Comparison of ENCODE assay signal across 9 cellular contexts in genomic region chr20:17895641-17896246, GRCh38.
DNase-seq lines count a peak whose midpoint lies in the region; ATAC-seq, FAIRE-seq and TF ChIP-seq lines count a peak whose summit lies in the region.
"Had no signal": no experiment of that assay in that cellular context is flagged by ENCODE, and none has a peak within 500 bp of the region (broad histone marks: within the 10 kb centered on the region; RNA-seq: fewer than 3 reads in every experiment).

No MANE protein-coding gene starts in this region.

- ATAC-seq in natural killer cell treated with Interleukin-12 subunit alpha and Interleukin-12 subunit beta and Interleukin-15 and Interleukin-18, amount 100 ng/mL, for 72 hours: peak; percentile 78 to 86

- H2AFZ ChIP-seq in endothelial cell of umbilical vein (ENCODE audit: low read depth, low read length): peak overlapping the region; percentile 52

- no peak for FAIRE-seq in endothelial cell of umbilical vein (lab: Jason Lieb, UNC)

- POLR2A ChIA-PET in endothelial cell of umbilical vein (lab: Charles Lee): interaction anchor here (0.6 to 2.7 kb wide), 2 partner anchors 97 to 214 kb away, joined by 8 to 20 read pairs; partner anchors contain the start of gene RRBP1

- peak overlapping the region in 1 of 3 experiments; percentile 6 for H3K4me3 ChIP-seq in endothelial cell of umbilical vein (replicated peaks in 1 of 3; ENCODE audit: insufficient read depth in 1 of 3, low read depth in 1 of 3, low read length in 3 of 3)
- no peak overlapping the region for H3K4me3 ChIP-seq in BE2C (ENCODE audit: low read depth, low read length)

- H3K4me3 Mint-ChIP-seq in natural killer cell treated with Interleukin-12 subunit alpha and Interleukin-12 subunit beta and Interleukin-15 and Interleukin-18, amount 100 ng/mL, for 72 hours: peak overlapping the region; percentile 55

- peak overlapping the region; percentile 80 for H3K27ac ChIP-seq in endothelial cell of umbilical vein (ENCODE audit: insufficient read depth, low read depth, low read length)
- peak overlapping the region; percentile 35 for H3K27ac ChIP-seq in substantia nigra (ENCODE audit: low read depth, low read length, poor library complexity, severe bottlenecking)

- H3K9me3 ChIP-seq in endothelial cell of umbilical vein (replicated peaks; ENCODE audit: control insufficient read depth, insufficient read depth, low read length) (no peaks in the 10 kb centered on the region), BE2C (no peaks in the 10 kb centered on the region; the same call in 1 of the 2 replicates)

- CTCF ChIA-PET in endothelial cell of umbilical vein (lab: Charles Lee): interaction anchor here (0.7 to 8.0 kb wide), 24 partner anchors 11 to 1092 kb away, joined by 3 to 110 read pairs (median 5); partner anchors contain the start of genes BANF2 and RRBP1

- H4K20me1 ChIP-seq in endothelial cell of umbilical vein (replicated peaks; ENCODE audit: control insufficient read depth, extremely low read depth, insufficient read depth, low read length): no peaks in the 10 kb centered on the region

- no peak for TF ChIP-seq POLR2A in endothelial cell of umbilical vein (IDR thresholded peaks at IDR 0.05; ENCODE audit: low read depth, low read length)

- no peaks in the 10 kb centered on the region for H3K9me1 ChIP-seq in endothelial cell of umbilical vein (replicated peaks; ENCODE audit: control insufficient read depth, extremely low read depth, insufficient read depth, low read length)

- dilution Hi-C loops in endothelial cell of umbilical vein (cut with MboI; ENCODE audit: extremely low pct_ligation_motif_present, low sequenced_read_pairs): no loop called here

- H3K9me3 Mint-ChIP-seq in natural killer cell treated with Interleukin-12 subunit alpha and Interleukin-12 subunit beta and Interleukin-15 and Interleukin-18, amount 100 ng/mL, for 72 hours: no peaks in the 10 kb centered on the region

- peak; percentile 48 for DNase-seq in stimulated activated naive CD4-positive, alpha-beta T cell treated with Interleukin-2 at 50 U/mL for 16 hours (lab: John Stamatoyannopoulos, UW)
- DNase-seq in stimulated activated naive CD4-positive, alpha-beta T cell (lab: John Stamatoyannopoulos, UW): no peak
- peak; percentile 49 for DNase-seq in activated CD4-positive, CD25-positive, alpha-beta regulatory T cell treated with anti-CD3 and anti-CD28 coated beads, Interleukin-2, amount 50 U/mL, for 72 hours
- peak; percentile 73 for DNase-seq in endothelial cell of umbilical vein (ENCODE audit: low read depth, low spot score)
- DNase-seq in natural killer cell treated with Interleukin-12 subunit alpha and Interleukin-12 subunit beta and Interleukin-15 and Interleukin-18, amount 100 ng/mL, for 72 hours (ENCODE audit: low spot score): peak; percentile 66
- DNase-seq in substantia nigra (lab: John Stamatoyannopoulos, UW): peak in 26 of 49 donors; percentile 11 to 71 (median 27)
- no peak for DNase-seq in SW480 (ENCODE audit: low spot score)
- DNase-seq in BE2C: no peak
- DNase-seq: DND-41 had no signal

- H3K27me3 Mint-ChIP-seq in natural killer cell treated with Interleukin-12 subunit alpha and Interleukin-12 subunit beta and Interleukin-15 and Interleukin-18, amount 100 ng/mL, for 72 hours: peaks cover 19 to 21% of the 10 kb centered on the region in 2 donors

- H3K9ac ChIP-seq in endothelial cell of umbilical vein (replicated peaks; ENCODE audit: extremely low read depth, insufficient read depth, low read length): peak overlapping the region; percentile 70

- no peaks in the 10 kb centered on the region for H3K79me2 ChIP-seq in endothelial cell of umbilical vein (ENCODE audit: control insufficient read depth, insufficient read depth, low read length)

- peak overlapping the region in 1 of 2 donors; percentile 84 for H3K27ac Mint-ChIP-seq in natural killer cell treated with Interleukin-12 subunit alpha and Interleukin-12 subunit beta and Interleukin-15 and Interleukin-18, amount 100 ng/mL, for 72 hours

- peaks cover 25% of the 10 kb centered on the region for H3K4me1 ChIP-seq in endothelial cell of umbilical vein (ENCODE audit: control insufficient read depth, extremely low read depth, insufficient read depth, low read length)
- peaks cover 5% of the 10 kb centered on the region for H3K4me1 ChIP-seq in BE2C

- TF ChIP-seq CTCF in endothelial cell of umbilical vein (IDR thresholded peaks at IDR 0.05; ENCODE audit: extremely low read depth in 1 of 2, insufficient read depth in 1 of 2, low read depth in 1 of 2, low read length in 2 of 2): no peak
- no peak for TF ChIP-seq CTCF in BE2C (IDR thresholded peaks at IDR 0.05; ENCODE audit: low read depth, low read length)

- peak overlapping the region; percentile 72 for H3K4me2 ChIP-seq in endothelial cell of umbilical vein (ENCODE audit: insufficient read depth, low read length)

- no peaks in the 10 kb centered on the region for H3K36me3 Mint-ChIP-seq in natural killer cell treated with Interleukin-12 subunit alpha and Interleukin-12 subunit beta and Interleukin-15 and Interleukin-18, amount 100 ng/mL, for 72 hours

- H3K36me3 ChIP-seq in endothelial cell of umbilical vein (ENCODE audit: control insufficient read depth in 2 of 2, extremely low read depth in 1 of 2, insufficient read depth in 2 of 2, low read length in 2 of 2): no peaks in the 10 kb centered on the region
- H3K36me3 ChIP-seq in BE2C: no peaks in the 10 kb centered on the region

- TSS peak; percentile 85 for BruUV-seq in endothelial cell of umbilical vein (replicated peaks; lab: Mats Ljungman, UMichigan)

- H3K27me3 ChIP-seq in endothelial cell of umbilical vein (ENCODE audit: control insufficient read depth in 2 of 2, insufficient read depth in 2 of 2, low read length in 2 of 2) (peaks cover 2 to 3% of the 10 kb centered on the region in 2 experiments), BE2C (no peaks in the 10 kb centered on the region)

- intact Hi-C loops in endothelial cell of umbilical vein (cut with micrococcal nuclease): loop anchor here (1.0 kb wide), 3 partner anchors 45 to 213 kb away; partner anchors contain the start of gene RRBP1

- H3K4me1 Mint-ChIP-seq in natural killer cell treated with Interleukin-12 subunit alpha and Interleukin-12 subunit beta and Interleukin-15 and Interleukin-18, amount 100 ng/mL, for 72 hours (ENCODE audit: low read depth in 2 of 2): peaks cover 18 to 22% of the 10 kb centered on the region in 2 donors

TF ChIP-seq in endothelial cell of umbilical vein, 7 proteins besides CTCF, POLR2A, EP300 and RAD21:
- TF ChIP-seq GATA2 (IDR thresholded peaks at IDR 0.05; ENCODE audit: insufficient read depth, insufficient read length, low read depth, low read length): no peak
- no peak for TF ChIP-seq FOS (IDR thresholded peaks at IDR 0.05; ENCODE audit: borderline replicate concordance, insufficient read depth, low read length)
- TF ChIP-seq MYC (IDR thresholded peaks at IDR 0.05; ENCODE audit: low read depth, low read length): no peak
- no peak for TF ChIP-seq EZH2 (IDR thresholded peaks at IDR 0.05; ENCODE audit: borderline replicate concordance, low read depth, low read length, severe bottlenecking)
- no peak for TF ChIP-seq POLR2AphosphoS5 (IDR thresholded peaks at IDR 0.05; ENCODE audit: insufficient read depth, low read depth, low read length)
- no peak for TF ChIP-seq JUN (IDR thresholded peaks at IDR 0.05; ENCODE audit: borderline replicate concordance, insufficient read depth, insufficient read length, low read depth)
- no peak for TF ChIP-seq MAX (IDR thresholded peaks at IDR 0.05; ENCODE audit: insufficient read depth, insufficient read length)

Comparison
In these comparisons a context has a peak if more than half of its experiments do, and no peak if none do; other contexts are left out.
1. DNase-seq: peak in stimulated activated naive CD4-positive, alpha-beta T cell treated with Interleukin-2 at 50 U/mL for 16 hours (single experiment), activated CD4-positive, CD25-positive, alpha-beta regulatory T cell treated with anti-CD3 and anti-CD28 coated beads, Interleukin-2, amount 50 U/mL, for 72 hours (single experiment), endothelial cell of umbilical vein (single experiment), natural killer cell treated with Interleukin-12 subunit alpha and Interleukin-12 subunit beta and Interleukin-15 and Interleukin-18, amount 100 ng/mL, for 72 hours (single experiment) and substantia nigra (26 of 49); none in stimulated activated naive CD4-positive, alpha-beta T cell (0 of 6), SW480 (single experiment) and BE2C (single experiment).